34 cellular contexts compared by ENCODE assay signal in genomic region chr11:116110356-116110755, GRCh38.
"Had no signal": no experiment of that assay in that cellular context is flagged by ENCODE, and none has a peak within 500 bp of the region (broad histone marks: within the 10 kb centered on the region; RNA-seq: fewer than 3 reads in every experiment).

No MANE protein-coding gene starts in this region.

- H3K27ac ChIP-seq: KMS-11 had no signal

- DNase-seq: Karpas-422, Kasumi-1, MG63, MM.1S, MV-4-11, NCI-H1048, NCI-H1092, NCI-H1092 treated with DMSO at 0.1 percent for 48 hours, NCI-H1105, NCI-H1105 treated with DMSO at 0.1 percent for 48 hours, NCI-H1417, NCI-H1417 treated with DMSO at 0.1 percent for 48 hours, NCI-H1436, NCI-H1436 treated with DMSO at 0.1 percent for 48 hours, NCI-H146, NCI-H1694, NCI-H1694 treated with DMSO at 0.1 percent for 48 hours, NCI-H187, NCI-H187 treated with DMSO at 0.1 percent for 48 hours, NCI-H1930, NCI-H2029, NCI-H2029 treated with DMSO at 0.1 percent for 48 hours, NCI-H2081, NCI-H2081 treated with DMSO at 0.1 percent for 48 hours, NCI-H2107, NCI-H2171, NCI-H2171 treated with DMSO at 0.1 percent for 48 hours, NCI-H2227 treated with DMSO at 0.1 percent for 48 hours, NCI-H226, NCI-H345, NCI-H446, NCI-H446 treated with DMSO at 0.1 percent for 48 hours, NCI-H510A had no signal

- H3K9me3 ChIP-seq: MG63 had no signal

- H3K36me3 ChIP-seq: MG63 had no signal

- H3K4me3 ChIP-seq: MG63 had no signal

- H3K27me3 ChIP-seq: MG63 had no signal
